ENCODE assay signal across 8 cellular contexts in the genomic region with DNA sequence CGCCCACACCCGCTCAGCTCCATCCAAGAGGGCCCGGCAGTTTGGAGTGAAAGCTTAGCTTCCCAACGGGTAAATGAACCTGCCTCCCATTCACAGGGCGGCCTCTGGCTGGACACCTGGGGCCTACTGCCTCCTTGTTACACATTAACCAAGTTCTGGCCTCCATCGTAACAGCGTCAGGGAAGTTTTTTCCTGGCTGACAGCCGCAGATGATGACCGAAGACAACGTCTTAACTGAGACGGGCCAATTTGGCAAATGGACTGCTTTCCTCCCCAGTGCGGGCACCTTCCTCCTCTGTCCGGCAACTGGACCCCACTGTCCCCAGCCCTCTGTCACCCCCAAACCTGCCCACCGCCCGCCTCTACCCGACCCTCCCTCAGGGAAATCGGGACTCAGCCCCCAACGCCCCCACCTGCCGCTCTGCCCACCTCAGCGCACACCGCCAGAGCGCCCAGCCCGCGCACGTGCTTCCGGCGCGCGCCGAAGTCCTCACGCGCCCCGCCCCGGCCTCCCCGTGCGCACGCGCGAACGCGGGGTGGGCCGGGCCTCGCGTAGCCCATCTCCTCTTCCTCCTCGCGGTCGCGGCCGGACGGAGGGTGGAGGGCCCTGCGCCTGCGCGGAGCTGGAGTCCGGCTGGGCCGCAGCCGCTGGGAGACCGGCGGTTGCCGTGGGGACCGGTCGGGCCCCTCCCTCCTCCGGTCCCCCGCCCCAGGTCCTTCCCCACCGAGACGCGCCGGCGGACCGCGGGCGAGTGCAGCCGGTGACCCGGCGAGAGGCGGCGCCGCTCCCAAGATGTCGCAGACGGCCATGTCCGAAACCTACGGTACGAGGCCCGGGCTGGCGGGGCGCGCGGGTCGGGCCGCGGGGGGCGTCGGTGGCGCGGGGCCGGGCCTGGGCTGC. TPM values are rescaled to one million over a fixed set of nuclear protein-coding genes. Genes with fewer than 3 reads are reported as not detected.
DNase-seq lines count a peak whose midpoint lies in the region; ATAC-seq and TF ChIP-seq lines count a peak whose summit lies in the region.

Gene RAB4A, plus strand, starts transcription at position 565 of the 901 bp plus-strand sequence. Its CDS starts 229 bp downstream, at position 794.

- H2AFZ ChIP-seq in OCI-LY3 (ENCODE audit: low read depth, low read length): peak within 1 kb of the TSS; percentile 43

- H3K9ac ChIP-seq in OCI-LY3 (ENCODE audit: low read length) (peak within 1 kb of the TSS; percentile 93), mucosa of rectum (ENCODE audit: low read depth in 1 of 2, low read length in 2 of 2) (peak within 1 kb of the TSS; percentile 68 to 79)

- peak within 1 kb of the TSS; percentile 92 for H3K4me2 ChIP-seq in OCI-LY3 (ENCODE audit: low read length)

- ATAC-seq in CD4-positive, alpha-beta T cell (ENCODE audit: poor library complexity): peak; percentile 87
- peak; percentile 88 for ATAC-seq in GM19438 (IDR thresholded peaks at IDR 0.05; ENCODE audit: low read depth, unreplicated experiment)
- peak; percentile 83 for ATAC-seq in HG03565 (IDR thresholded peaks at IDR 0.05; ENCODE audit: unreplicated experiment)

- no peak within 1 kb of the TSS for H3K27ac ChIP-seq in CD4-positive, alpha-beta T cell (ENCODE audit: low read depth, low read length)
- H3K27ac ChIP-seq in OCI-LY3 (ENCODE audit: low read length) (peak within 1 kb of the TSS; percentile 12; the same call in 1 of the 2 replicates), mucosa of rectum (ENCODE audit: low read depth in 2 of 2, low read length in 2 of 2) (peak within 1 kb of the TSS; percentile 86 to 87)

- intact Hi-C loops in CD4-positive, alpha-beta T cell (cut with DNase I, micrococcal nuclease): loop anchor here (1.0 to 5.0 kb wide), 4 partner anchors 72 to 357 kb away; partner anchors contain the start of genes CCSAP (in 2 of the 2), NUP133 (in 1 of the 2), TAF5L (in 1 of the 2) and URB2 (in 1 of the 2)

- peak; percentile 38 to 72 (median 64) for DNase-seq in CD4-positive, alpha-beta T cell
- DNase-seq in activated T-cell treated with anti-CD3 and anti-CD28 coated beads, Interleukin-2, amount 50 U/mL, for 1 hour: peak; percentile 77
- no peak for DNase-seq in epithelial cell of proximal tubule (ENCODE audit: low read depth)
- peak; percentile 42 to 59 for DNase-seq in stimulated activated CD8-positive, alpha-beta memory T cell treated with anti-CD3 and anti-CD28 coated beads, Interleukin-4, amount 100 ng/mL, for 4 hours (ENCODE audit: low read depth in 2 of 2, low spot score in 1 of 2)

- peak within 1 kb of the TSS; percentile 99 for H3K4me3 Mint-ChIP-seq in CD4-positive, alpha-beta T cell

- CTCF ChIA-PET in CD4-positive, alpha-beta T cell (lab: Charles Lee): interaction anchor here (0.6 kb wide), 1 partner anchor 236 kb away, joined by 4 read pairs; no protein-coding TSS in a partner anchor

- peaks cover 30% of the 10 kb centered on the region for H4K20me1 ChIP-seq in OCI-LY3 (ENCODE audit: insufficient read depth, low read length)

- peak within 1 kb of the TSS; percentile 91 for H3K4me3 ChIP-seq in OCI-LY3 (ENCODE audit: low read length)
- H3K4me3 ChIP-seq in epithelial cell of proximal tubule (ENCODE audit: low read depth, low read length): peak within 1 kb of the TSS; percentile 74
- H3K4me3 ChIP-seq in mucosa of rectum (ENCODE audit: low read length in 2 of 2): peak within 1 kb of the TSS; percentile 81 to 95

- H3K27me3 ChIP-seq in CD4-positive, alpha-beta T cell (ENCODE audit: control insufficient read depth, insufficient read depth, low read length): no peaks in the 10 kb centered on the region
- H3K27me3 ChIP-seq in OCI-LY3 (ENCODE audit: low read depth, low read length) (no peaks in the 10 kb centered on the region), mucosa of rectum (ENCODE audit: control insufficient read depth in 2 of 2, insufficient read depth in 2 of 2, low read length in 2 of 2) (no peaks in the 10 kb centered on the region)

- peaks cover 6% of the 10 kb centered on the region for H3K9me3 Mint-ChIP-seq in CD4-positive, alpha-beta T cell

- peaks cover 44% of the 10 kb centered on the region for H3K79me2 ChIP-seq in OCI-LY3 (ENCODE audit: low read length)

- POLR2A ChIA-PET in CD4-positive, alpha-beta T cell (lab: Charles Lee): interaction anchor here (1.0 to 2.8 kb wide), 4 partner anchors 9 to 237 kb away, joined by 3 to 16 read pairs (median 8); partner anchors contain the start of gene CCSAP

- H3K36me3 Mint-ChIP-seq in CD4-positive, alpha-beta T cell (ENCODE audit: low read depth): peaks cover 7% of the 10 kb centered on the region

- H3K27me3 Mint-ChIP-seq in CD4-positive, alpha-beta T cell: no peaks in the 10 kb centered on the region

- H3K36me3 ChIP-seq in OCI-LY3 (replicated peaks; ENCODE audit: low read depth, low read length) (peaks cover 12% of the 10 kb centered on the region), mucosa of rectum (ENCODE audit: control insufficient read depth in 2 of 2, insufficient read depth in 2 of 2, low read length in 2 of 2) (no peaks in the 10 kb centered on the region)

- H3K4me1 Mint-ChIP-seq in CD4-positive, alpha-beta T cell (ENCODE audit: low read depth): peaks cover 35% of the 10 kb centered on the region

- no peaks in the 10 kb centered on the region for H3K9me3 ChIP-seq in CD4-positive, alpha-beta T cell (ENCODE audit: control insufficient read depth, low read length)
- H3K9me3 ChIP-seq in OCI-LY3 (ENCODE audit: insufficient read depth, low read length) (peaks cover 5% of the 10 kb centered on the region; the same call in 1 of the 2 replicates), mucosa of rectum (ENCODE audit: control insufficient read depth in 2 of 2, low read length in 2 of 2) (no peaks in the 10 kb centered on the region)

- no peak for TF ChIP-seq CTCF in CD4-positive, alpha-beta T cell (IDR thresholded peaks at IDR 0.05)
- TF ChIP-seq CTCF in OCI-LY3 (IDR thresholded peaks at IDR 0.05; ENCODE audit: low read depth, low read length) (no peak), epithelial cell of proximal tubule (conservative IDR thresholded peaks at IDR 0.05; ENCODE audit: low read depth, low read length) (no peak)

- H3K4me1 ChIP-seq in OCI-LY3 (ENCODE audit: low read length) (peaks cover 25% of the 10 kb centered on the region), mucosa of rectum (ENCODE audit: control insufficient read depth in 2 of 2, insufficient read depth in 2 of 2, low read length in 2 of 2) (peaks cover 32 to 40% of the 10 kb centered on the region in 2 donors)

- peak within 1 kb of the TSS; percentile 77 for H3K27ac Mint-ChIP-seq in CD4-positive, alpha-beta T cell

RNA-seq across cellular contexts. Expression of gene RAB4A, which starts in this region (rescaled TPM):
- total RNA-seq in CD4-positive, alpha-beta T cell: 10 to 100 TPM; 26.7 to 28.7 TPM
- 28.1 and 39.3 TPM in 2 replicates for total RNA-seq in epithelial cell of proximal tubule
